ENCODE assay signal across 1 cellular context in the genomic region with DNA sequence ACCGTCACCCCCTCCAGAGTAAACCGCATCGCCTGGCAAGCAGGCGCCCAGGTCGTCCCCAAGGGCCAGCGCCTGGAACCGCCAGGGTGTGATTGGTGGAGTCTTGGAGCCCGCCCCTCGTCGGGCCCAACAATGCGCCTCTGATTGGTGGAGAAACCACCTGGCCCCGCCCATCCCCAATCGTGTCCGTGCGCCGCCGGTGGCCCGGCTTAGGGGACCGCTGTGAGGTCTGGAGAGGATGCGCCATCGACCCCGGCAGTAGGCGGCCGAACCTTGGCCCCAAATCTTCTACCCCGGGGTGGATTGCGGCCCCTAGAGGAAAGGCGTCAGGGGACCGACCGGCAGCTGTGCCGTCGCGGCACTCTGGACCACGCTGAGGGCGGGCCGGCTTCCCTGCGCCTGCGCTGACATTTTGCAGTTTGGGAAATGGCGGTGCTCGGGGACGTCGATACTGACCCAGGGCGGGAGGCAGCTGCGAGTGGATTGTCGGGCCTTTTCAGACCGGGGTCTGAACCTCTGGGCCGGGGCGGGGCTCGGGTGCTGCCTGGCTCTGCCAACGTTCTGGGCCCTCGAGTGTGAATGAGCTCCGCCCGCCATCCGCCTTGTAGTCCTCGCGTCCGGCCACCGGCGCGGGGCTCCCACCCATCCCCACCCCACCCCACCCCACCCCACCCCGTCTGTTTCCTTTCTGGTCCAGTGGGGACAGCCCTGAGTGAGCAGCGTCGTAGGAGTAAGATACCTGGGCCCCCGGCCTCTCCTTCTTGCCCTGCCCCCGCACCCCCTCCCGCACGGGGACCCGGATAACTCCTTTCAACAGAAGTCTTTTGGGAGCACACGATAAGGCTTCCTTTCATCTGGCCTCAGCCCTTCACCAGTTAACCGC.
TF ChIP-seq lines count a peak whose summit lies in the region.

No MANE protein-coding gene starts in this region.

TF ChIP-seq in K562, 482 proteins besides CTCF, POLR2A, EP300 and RAD21 (continued from another document and continues in another):
- TF ChIP-seq BCLAF1 (IDR thresholded peaks at IDR 0.05; ENCODE audit: borderline replicate concordance in 1 of 2, control insufficient read depth in 1 of 2, low read depth in 2 of 2, low read length in 1 of 2) (0 out of 4 replicates have a peak, but pooled peaks of 1 of the 2 experiments have one; percentile 17), DPF2 (IDR thresholded peaks at IDR 0.05) (peak; percentile 86), BRF2 (IDR thresholded peaks at IDR 0.05; ENCODE audit: borderline replicate concordance, insufficient read depth, insufficient read length) (no peak), POLR2AphosphoS5 (IDR thresholded peaks at IDR 0.05; ENCODE audit: control insufficient read depth, insufficient read depth, low read depth, low read length) (peak; percentile 96), ZNF324 (CRISPR knock-in tag; IDR thresholded peaks at IDR 0.05) (no peak), ETS2 (tag; IDR thresholded peaks at IDR 0.05; ENCODE audit: borderline replicate concordance, poor library complexity, severe bottlenecking) (no peak), ZBED1 (IDR thresholded peaks at IDR 0.05) (peak; percentile 24; the same call in 1 of the 2 replicates), TCF7 (IDR thresholded peaks at IDR 0.05; ENCODE audit: borderline replicate concordance) (peak; percentile 87; the same call in 1 of the 2 replicates), E2F1 (CRISPR knock-in tag; IDR thresholded peaks at IDR 0.05) (no peak; the same call in 1 of the 2 replicates), BRF1 (IDR thresholded peaks at IDR 0.05; ENCODE audit: borderline replicate concordance, extremely low read depth, insufficient read length) (no peak), HNRNPH1 (optimal IDR thresholded peaks at IDR 0.05; ENCODE audit: low read depth, low read length) (no peak), XRCC4 (IDR thresholded peaks at IDR 0.05; ENCODE audit: extremely low read depth, insufficient read depth, insufficient read length) (no peak), POLR3A (IDR thresholded peaks at IDR 0.05; ENCODE audit: borderline replicate concordance, extremely low read depth, insufficient read depth, insufficient read length) (no peak), KDM4B (IDR thresholded peaks at IDR 0.05; ENCODE audit: borderline replicate concordance in 2 of 2, low read depth in 1 of 2) (0 out of 4 replicates have a peak, but pooled peaks of 1 of the 2 experiments have one; percentile 38), ESRRA (IDR thresholded peaks at IDR 0.05; ENCODE audit: borderline replicate concordance, low read depth) (peak; percentile 75), CREB3 (tag; conservative IDR thresholded peaks at IDR 0.05; ENCODE audit: low read depth) (0 out of 2 replicates have a peak, but pooled peaks have one; percentile 43), NBN (IDR thresholded peaks at IDR 0.05; ENCODE audit: low read depth) (peak; percentile 19; the same call in 1 of the 2 replicates), FOXA1 (IDR thresholded peaks at IDR 0.05; ENCODE audit: borderline replicate concordance) (no peak), CBX1 (IDR thresholded peaks at IDR 0.05; ENCODE audit: low read depth) (no peak; the same call in none of the 2 replicates), ZBTB5 (IDR thresholded peaks at IDR 0.05) (no peak), CREB1 (IDR thresholded peaks at IDR 0.05) (peak; percentile 46; the same call in 1 of the 2 replicates), CREB1 (CRISPR knock-in tag; IDR thresholded peaks at IDR 0.05) (peak; percentile 65), SRSF7 (optimal IDR thresholded peaks at IDR 0.05; ENCODE audit: low read depth, low read length) (no peak), RFX7 (CRISPR knock-in tag; IDR thresholded peaks at IDR 0.05) (0 out of 2 replicates have a peak, but pooled peaks have one; percentile 54), L3MBTL2 (IDR thresholded peaks at IDR 0.05) (peak; percentile 92), TOE1 (IDR thresholded peaks at IDR 0.05; ENCODE audit: borderline replicate concordance) (peak; percentile 39; the same call in 1 of the 2 replicates), TOE1 (CRISPR knock-in tag; IDR thresholded peaks at IDR 0.05; ENCODE audit: borderline replicate concordance, low read depth) (0 out of 2 replicates have a peak, but pooled peaks have one; percentile 80), ETS1 (conservative IDR thresholded peaks at IDR 0.05; ENCODE audit: control insufficient read depth, low read depth, low read length) (peak; percentile 85), MAFF (IDR thresholded peaks at IDR 0.05; ENCODE audit: low read length) (no peak), MYNN (IDR thresholded peaks at IDR 0.05) (peak; percentile 71), MYNN (CRISPR knock-in tag; IDR thresholded peaks at IDR 0.05) (no peak), IFI16 (CRISPR knock-in tag; IDR thresholded peaks at IDR 0.05) (no peak)
- TF ChIP-seq, protein P1, sequence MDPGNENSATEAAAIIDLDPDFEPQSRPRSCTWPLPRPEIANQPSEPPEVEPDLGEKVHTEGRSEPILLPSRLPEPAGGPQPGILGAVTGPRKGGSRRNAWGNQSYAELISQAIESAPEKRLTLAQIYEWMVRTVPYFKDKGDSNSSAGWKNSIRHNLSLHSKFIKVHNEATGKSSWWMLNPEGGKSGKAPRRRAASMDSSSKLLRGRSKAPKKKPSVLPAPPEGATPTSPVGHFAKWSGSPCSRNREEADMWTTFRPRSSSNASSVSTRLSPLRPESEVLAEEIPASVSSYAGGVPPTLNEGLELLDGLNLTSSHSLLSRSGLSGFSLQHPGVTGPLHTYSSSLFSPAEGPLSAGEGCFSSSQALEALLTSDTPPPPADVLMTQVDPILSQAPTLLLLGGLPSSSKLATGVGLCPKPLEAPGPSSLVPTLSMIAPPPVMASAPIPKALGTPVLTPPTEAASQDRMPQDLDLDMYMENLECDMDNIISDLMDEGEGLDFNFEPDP (CRISPR knock-in tag; IDR thresholded peaks at IDR 0.05), result 0 out of 2 replicates have a peak, but pooled peaks have one; percentile 33
- TF ChIP-seq, protein P2, sequence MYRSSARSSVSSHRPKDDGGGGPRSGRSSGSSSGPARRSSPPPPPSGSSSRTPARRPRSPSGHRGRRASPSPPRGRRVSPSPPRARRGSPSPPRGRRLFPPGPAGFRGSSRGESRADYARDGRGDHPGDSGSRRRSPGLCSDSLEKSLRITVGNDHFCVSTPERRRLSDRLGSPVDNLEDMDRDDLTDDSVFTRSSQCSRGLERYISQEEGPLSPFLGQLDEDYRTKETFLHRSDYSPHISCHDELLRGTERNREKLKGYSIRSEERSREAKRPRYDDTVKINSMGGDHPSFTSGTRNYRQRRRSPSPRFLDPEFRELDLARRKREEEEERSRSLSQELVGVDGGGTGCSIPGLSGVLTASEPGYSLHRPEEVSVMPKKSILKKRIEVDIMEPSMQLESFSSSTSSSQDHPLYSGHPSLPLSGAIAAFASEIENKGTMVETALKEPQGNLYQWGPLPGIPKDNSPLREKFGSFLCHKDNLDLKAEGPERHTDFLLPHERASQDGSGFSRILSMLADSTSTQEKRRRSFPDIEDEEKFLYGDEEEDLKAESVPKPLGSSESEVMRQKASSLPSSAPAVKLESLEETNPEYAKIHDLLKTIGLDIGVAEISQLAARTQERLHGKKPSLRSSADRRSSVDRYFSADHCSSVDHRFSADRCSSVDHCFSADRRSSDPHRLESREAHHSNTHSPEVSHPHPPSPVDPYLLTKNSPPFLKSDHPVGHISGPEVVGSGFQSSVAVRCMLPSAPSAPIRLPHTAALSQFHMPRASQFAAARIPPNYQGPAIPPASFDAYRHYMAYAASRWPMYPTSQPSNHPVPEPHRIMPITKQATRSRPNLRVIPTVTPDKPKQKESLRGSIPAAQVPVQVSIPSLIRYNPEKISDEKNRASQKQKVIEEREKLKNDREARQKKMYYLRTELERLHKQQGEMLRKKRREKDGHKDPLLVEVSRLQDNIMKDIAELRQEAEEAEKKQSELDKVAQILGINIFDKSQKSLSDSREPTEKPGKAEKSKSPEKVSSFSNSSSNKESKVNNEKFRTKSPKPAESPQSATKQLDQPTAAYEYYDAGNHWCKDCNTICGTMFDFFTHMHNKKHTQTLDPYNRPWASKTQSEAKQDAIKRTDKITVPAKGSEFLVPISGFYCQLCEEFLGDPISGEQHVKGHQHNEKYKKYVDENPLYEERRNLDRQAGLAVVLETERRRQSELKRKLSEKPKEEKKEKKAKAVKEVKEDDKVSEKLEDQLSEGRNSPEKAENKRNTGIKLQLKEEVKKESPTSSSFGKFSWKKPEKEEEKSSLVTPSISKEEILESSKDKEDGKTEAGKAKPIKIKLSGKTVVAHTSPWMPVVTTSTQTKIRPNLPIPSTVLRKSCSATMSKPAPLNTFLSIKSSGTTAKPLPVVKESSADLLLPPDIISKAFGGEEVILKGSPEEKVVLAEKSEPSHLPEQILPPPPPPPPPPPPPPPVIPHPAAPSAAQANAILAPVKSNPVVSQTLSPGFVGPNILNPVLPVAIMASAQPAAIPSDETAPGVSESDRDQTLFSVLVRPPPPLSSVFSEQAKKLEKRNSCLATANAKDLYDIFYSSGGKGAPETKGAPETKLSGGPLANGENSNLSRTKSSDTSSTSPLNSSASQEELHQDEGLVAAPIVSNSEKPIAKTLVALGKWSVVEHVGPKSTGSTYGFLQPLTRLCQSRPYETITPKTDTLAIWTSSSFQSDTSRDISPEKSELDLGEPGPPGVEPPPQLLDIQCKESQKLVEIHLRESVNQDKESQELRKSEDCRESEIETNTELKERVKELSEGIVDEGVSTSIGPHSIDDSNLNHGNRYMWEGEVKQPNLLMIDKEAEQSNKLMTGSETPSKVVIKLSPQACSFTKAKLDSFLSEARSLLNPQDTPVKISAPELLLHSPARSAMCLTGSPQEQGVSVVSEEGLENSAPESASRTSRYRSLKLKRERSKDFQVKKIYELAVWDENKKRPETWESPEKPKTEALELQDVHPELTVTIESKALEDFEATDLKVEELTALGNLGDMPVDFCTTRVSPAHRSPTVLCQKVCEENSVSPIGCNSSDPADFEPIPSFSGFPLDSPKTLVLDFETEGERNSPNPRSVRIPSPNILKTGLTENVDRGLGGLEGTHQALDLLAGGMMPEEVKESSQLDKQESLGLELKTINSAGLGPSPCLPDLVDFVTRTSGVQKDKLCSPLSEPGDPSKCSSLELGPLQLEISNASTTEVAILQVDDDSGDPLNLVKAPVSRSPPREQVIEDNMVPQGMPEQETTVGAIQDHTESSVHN (IDR thresholded peaks at IDR 0.05; ENCODE audit: borderline replicate concordance in 1 of 2, low read depth in 1 of 2), result no peak
